Comparison of ENCODE assay signal across 8 cellular contexts in genomic region chr7:67226340-67226907, GRCh38.
DNase-seq lines count a peak whose midpoint lies in the region; ATAC-seq and TF ChIP-seq lines count a peak whose summit lies in the region.
"Not testable (repeated sequence)": the region's sequence is repeated elsewhere in the genome, so short reads cannot be mapped to it uniquely, and the experiment has no call there.

No MANE protein-coding gene starts in this region.

- TSS peak; percentile 56 for BruUV-seq in mammary epithelial cell (replicated peaks; lab: Mats Ljungman, UMichigan)

- H2BK120ac ChIP-seq in mesenchymal stem cell (ENCODE audit: low read depth, low read length), result not testable (repeated sequence)

- H2BK12ac ChIP-seq in mesenchymal stem cell (ENCODE audit: low read length in 2 of 2), result not testable (repeated sequence)

- peaks cover 12% of the 10 kb centered on the region for H3K4me1 Mint-ChIP-seq in activated CD8-positive, alpha-beta memory T cell treated with anti-CD3 and anti-CD28 coated beads, Interleukin-2, amount 10 ng/mL, durations not matched to agents 7 days and 5 days

- H3K14ac ChIP-seq in mesenchymal stem cell (ENCODE audit: low read length in 2 of 2), result not testable (repeated sequence)

- not testable (repeated sequence) for H3K27me3 Mint-ChIP-seq in activated CD8-positive, alpha-beta memory T cell treated with anti-CD3 and anti-CD28 coated beads, Interleukin-2, amount 10 ng/mL, durations not matched to agents 7 days and 5 days

- H3K4me1 ChIP-seq in HUES48 (ENCODE audit: control insufficient read depth, insufficient read depth, low read length); mammary epithelial cell (ENCODE audit: insufficient read depth, low read length); foreskin keratinocyte; mesenchymal stem cell (ENCODE audit: control insufficient read depth, insufficient read depth, low read depth, low read length): not testable (repeated sequence)

- not testable (repeated sequence) for H3K9ac ChIP-seq in HUES48 (ENCODE audit: low read depth, low read length); mammary epithelial cell (ENCODE audit: insufficient read depth, low read length)
- peak overlapping the region; percentile 73 for H3K9ac ChIP-seq in mesenchymal stem cell (ENCODE audit: low read length)

- CTCF ChIA-PET in activated CD8-positive, alpha-beta memory T cell treated with anti-CD3 and anti-CD28 coated beads, Interleukin-2, amount 10 ng/mL, durations not matched to agents 7 days and 5 days (lab: Charles Lee); mammary epithelial cell (lab: Charles Lee; ENCODE audit: low non-redundant PET): not testable (repeated sequence)

- peak overlapping the region; percentile 24 for H3K27ac Mint-ChIP-seq in activated CD8-positive, alpha-beta memory T cell treated with anti-CD3 and anti-CD28 coated beads, Interleukin-2, amount 10 ng/mL, durations not matched to agents 7 days and 5 days

- H4K8ac ChIP-seq in mesenchymal stem cell (ENCODE audit: low read length), result not testable (repeated sequence)

- intact Hi-C loops in mammary epithelial cell (cut with micrococcal nuclease), result not testable (repeated sequence)

- 75% methylated on average over 4 of the region's 5 CpGs for WGBS in mammary epithelial cell (ENCODE audit: low coverage, missing lambda C conversion rate)
- WGBS in mesenchymal stem cell, result 5% methylated on average over 1 of the region's 5 CpGs

- peak overlapping the region; percentile 28 for H3K27ac ChIP-seq in HUES48 (ENCODE audit: low read depth, low read length)
- not testable (repeated sequence) for H3K27ac ChIP-seq in mammary epithelial cell (ENCODE audit: insufficient read depth, low read depth, low read length); foreskin keratinocyte; mesenchymal stem cell (ENCODE audit: low read length, poor library complexity, severe bottlenecking)

- not testable (repeated sequence) for H4K20me1 ChIP-seq in mammary epithelial cell (ENCODE audit: insufficient read depth, low read length)

- H3K4me2 ChIP-seq in mammary epithelial cell (ENCODE audit: insufficient read depth, low read depth, low read length); mesenchymal stem cell (ENCODE audit: low read length, poor library complexity, severe bottlenecking): not testable (repeated sequence)

- H2BK5ac ChIP-seq in mesenchymal stem cell (ENCODE audit: low read depth, low read length, poor library complexity, severe bottlenecking), result not testable (repeated sequence)

- H3K4me3 ChIP-seq in HUES48 (ENCODE audit: low read depth, low read length); mammary epithelial cell (replicated peaks in 1 of 3; ENCODE audit: insufficient read depth in 1 of 3, low read depth in 2 of 3, low read length in 3 of 3); mesenchymal stem cell (ENCODE audit: insufficient read depth in 1 of 2, low read depth in 1 of 2, low read length in 2 of 2): not testable (repeated sequence)

- H3K4ac ChIP-seq in mesenchymal stem cell (ENCODE audit: low read depth in 1 of 2, low read length in 2 of 2), result not testable (repeated sequence)

- peak; percentile 55 for DNase-seq in DMS53 (lab: John Stamatoyannopoulos, UW)
- peak; percentile 43 for DNase-seq in RKO (ENCODE audit: low spot score)
- peak; percentile 51 for DNase-seq in activated CD8-positive, alpha-beta memory T cell treated with anti-CD3 and anti-CD28 coated beads, Interleukin-2, amount 10 ng/mL, durations not matched to agents 7 days and 5 days
- peak; percentile 60 for DNase-seq in mammary epithelial cell
- peak; percentile 11 to 59 for DNase-seq in foreskin keratinocyte
- DNase-seq in mesenchymal stem cell, result peak; percentile 83
- DNase-seq in stimulated activated CD4-positive, alpha-beta T cell treated with anti-CD3 and anti-CD28 coated beads, Interleukin-15, amount 100 ng/mL, for 48 hours (ENCODE audit: low read depth in 2 of 2), result peak; percentile 1 to 6

- not testable (repeated sequence) for H3K9me3 Mint-ChIP-seq in activated CD8-positive, alpha-beta memory T cell treated with anti-CD3 and anti-CD28 coated beads, Interleukin-2, amount 10 ng/mL, durations not matched to agents 7 days and 5 days (ENCODE audit: low read depth)

- not testable (repeated sequence) for H3K36me3 ChIP-seq in HUES48 (ENCODE audit: control insufficient read depth, insufficient read depth, low read length); mammary epithelial cell (ENCODE audit: insufficient read depth, low read length); mesenchymal stem cell (ENCODE audit: control insufficient read depth in 1 of 2, insufficient read depth in 2 of 2, low read depth in 1 of 2, low read length in 2 of 2)

- not testable (repeated sequence) for H3K23ac ChIP-seq in mesenchymal stem cell (ENCODE audit: low read length in 2 of 2)

- peaks cover 38% of the 10 kb centered on the region for H3K36me3 Mint-ChIP-seq in activated CD8-positive, alpha-beta memory T cell treated with anti-CD3 and anti-CD28 coated beads, Interleukin-2, amount 10 ng/mL, durations not matched to agents 7 days and 5 days

- not testable (repeated sequence) for H4K91ac ChIP-seq in mesenchymal stem cell (ENCODE audit: low read length)

- in situ Hi-C loops in mammary epithelial cell (cut with MboI; ENCODE audit: low sequenced_read_pairs in 2 of 2), result not testable (repeated sequence)

- not testable (repeated sequence) for H3K79me1 ChIP-seq in mesenchymal stem cell (replicated peaks; ENCODE audit: low read length, poor library complexity, severe bottlenecking)

- not testable (repeated sequence) for H3K4me3 Mint-ChIP-seq in activated CD8-positive, alpha-beta memory T cell treated with anti-CD3 and anti-CD28 coated beads, Interleukin-2, amount 10 ng/mL, durations not matched to agents 7 days and 5 days

- TF ChIP-seq CTCF in mammary epithelial cell (conservative IDR thresholded peaks at IDR 0.05 in 1 of 2, IDR thresholded peaks at IDR 0.05 in 1 of 2; ENCODE audit: extremely low read depth in 1 of 2, insufficient read depth in 1 of 2, low read depth in 1 of 2, low read length in 2 of 2); foreskin keratinocyte (conservative IDR thresholded peaks at IDR 0.05): not testable (repeated sequence)

- not testable (repeated sequence) for H3K79me2 ChIP-seq in mammary epithelial cell (ENCODE audit: insufficient read depth, low read length)

- H3K9me3 ChIP-seq in HUES48 (ENCODE audit: control insufficient read depth, insufficient read depth, low read length); mammary epithelial cell (replicated peaks; ENCODE audit: insufficient read depth, low read length); mesenchymal stem cell (ENCODE audit: control insufficient read depth, low read length): not testable (repeated sequence)

- H3K27me3 ChIP-seq in HUES48 (ENCODE audit: control insufficient read depth, insufficient read depth, low read length); mammary epithelial cell (ENCODE audit: insufficient read depth, low read length); foreskin keratinocyte; mesenchymal stem cell (ENCODE audit: control insufficient read depth in 1 of 2, insufficient read depth in 1 of 2, low read length in 2 of 2): not testable (repeated sequence)

- ATAC-seq in activated CD8-positive, alpha-beta memory T cell treated with anti-CD3 and anti-CD28 coated beads, Interleukin-2, amount 10 ng/mL, durations not matched to agents 7 days and 5 days, result peak; percentile 51
- ATAC-seq in foreskin keratinocyte, result peak; percentile 87

- not testable (repeated sequence) for H2AFZ ChIP-seq in mammary epithelial cell (ENCODE audit: low read depth, low read length); mesenchymal stem cell (ENCODE audit: low read depth, low read length)

- H2BK15ac ChIP-seq in mesenchymal stem cell (ENCODE audit: low read depth, poor library complexity, severe bottlenecking), result not testable (repeated sequence)

- H2AK5ac ChIP-seq in mesenchymal stem cell (ENCODE audit: low read length, severe bottlenecking), result not testable (repeated sequence)

- H3K18ac ChIP-seq in mesenchymal stem cell (ENCODE audit: low read depth in 1 of 2, low read length in 2 of 2), result not testable (repeated sequence)

- dilution Hi-C loops in mammary epithelial cell (cut with HindIII; ENCODE audit: low sequenced_read_pairs), result not testable (repeated sequence)

Comparison
In these comparisons a context has a peak if more than half of its experiments do, and no peak if none do; other contexts are left out.
1. DNase-seq: peak in every context shown above with its lines; median percentile 83 in mesenchymal stem cell; 60 in mammary epithelial cell; 55 in DMS53; 51 in activated CD8-positive, alpha-beta memory T cell treated with anti-CD3 and anti-CD28 coated beads, Interleukin-2, amount 10 ng/mL, durations not matched to agents 7 days and 5 days; 43 in RKO; 35 in foreskin keratinocyte; 4 in stimulated activated CD4-positive, alpha-beta T cell treated with anti-CD3 and anti-CD28 coated beads, Interleukin-15, amount 100 ng/mL, for 48 hours.